ENCODE assay signal across 19 cellular contexts in genomic region chr11:73810637-73811036, GRCh38.
"Had no signal": no experiment of that assay in that cellular context is flagged by ENCODE, and none has a peak within 500 bp of the region (broad histone marks: within the 10 kb centered on the region; RNA-seq: fewer than 3 reads in every experiment).

No MANE protein-coding gene starts in this region.

- H3K4me1 ChIP-seq: colonic mucosa, heart right ventricle had no signal

- H3K9me3 ChIP-seq: colonic mucosa, heart right ventricle, thoracic aorta, upper lobe of left lung had no signal

- H3K4me3 ChIP-seq: colonic mucosa, dorsolateral prefrontal cortex, heart right ventricle, lung, thoracic aorta, upper lobe of left lung had no signal

- H3K36me3 ChIP-seq: brain microvascular endothelial cell, colonic mucosa, thoracic aorta had no signal

- H3K27ac ChIP-seq: brain microvascular endothelial cell, colonic mucosa, heart right ventricle, thoracic aorta, upper lobe of left lung, WERI-Rb-1 had no signal

- DNase-seq: activated naive CD4-positive, alpha-beta T cell; activated T-cell treated with anti-CD3 and anti-CD28 coated beads, Interleukin-2, amount 50 U/mL, for 1 hour; amygdala; brain microvascular endothelial cell; central memory CD4-positive, alpha-beta T cell; colonic mucosa; dorsolateral prefrontal cortex; heart right ventricle; kidney; naive thymus-derived CD4-positive, alpha-beta T cell; retina; stimulated activated CD4-positive, alpha-beta T cell treated with anti-CD3 and anti-CD28 coated beads, Interleukin-4, amount 100 ng/mL, for 24 hours; stimulated activated naive CD4-positive, alpha-beta T cell treated with Interleukin-2 at 50 U/mL for 16 hours; T-helper 1 cell; upper lobe of left lung; WERI-Rb-1 had no signal

- H3K27me3 ChIP-seq: brain microvascular endothelial cell, colonic mucosa, dorsolateral prefrontal cortex, heart right ventricle, upper lobe of left lung had no signal

- ATAC-seq: heart right ventricle; left lobe of liver; naive thymus-derived CD4-positive, alpha-beta T cell had no signal
